Comparison of ENCODE assay signal across 1 cellular context in genomic region chr19:7970716-7971448, GRCh38.
TF ChIP-seq lines count a peak whose summit lies in the region.

No MANE protein-coding gene starts in this region.

TF ChIP-seq in endothelial cell of umbilical vein, 7 proteins besides CTCF, POLR2A, EP300 and RAD21 (continued from another document):
- TF ChIP-seq GATA2 (IDR thresholded peaks at IDR 0.05; ENCODE audit: insufficient read depth, insufficient read length, low read depth, low read length), result no peak
- TF ChIP-seq EZH2 (IDR thresholded peaks at IDR 0.05; ENCODE audit: borderline replicate concordance, low read depth, low read length, severe bottlenecking), result no peak
- no peak for TF ChIP-seq MAX (IDR thresholded peaks at IDR 0.05; ENCODE audit: insufficient read depth, insufficient read length)
- TF ChIP-seq POLR2AphosphoS5 (IDR thresholded peaks at IDR 0.05; ENCODE audit: insufficient read depth, low read depth, low read length), result no peak
- TF ChIP-seq MYC (IDR thresholded peaks at IDR 0.05; ENCODE audit: low read depth, low read length), result no peak
